8 cellular contexts compared by ENCODE assay signal in genomic region chr5:73213566-73213998, GRCh38. TPM values are rescaled to one million over a fixed set of nuclear protein-coding genes. Genes with fewer than 3 reads are reported as not detected.
DNase-seq lines count a peak whose midpoint lies in the region; ATAC-seq and TF ChIP-seq lines count a peak whose summit lies in the region.

No MANE protein-coding gene starts in this region.

- no peaks in the 10 kb centered on the region for H3K36me3 ChIP-seq in hepatocyte (replicated peaks; ENCODE audit: insufficient read depth, low read depth)

- H3K79me2 ChIP-seq in hepatocyte, result no peaks in the 10 kb centered on the region

- H3K4me2 ChIP-seq in hepatocyte, result no peak overlapping the region

- TF ChIP-seq CTCF in epithelial cell of proximal tubule (conservative IDR thresholded peaks at IDR 0.05; ENCODE audit: low read depth, low read length) (no peak), hepatocyte (IDR thresholded peaks at IDR 0.05; ENCODE audit: poor library complexity) (no peak)

- H2AFZ ChIP-seq in hepatocyte, result no peak overlapping the region

- WGBS in hepatocyte (ENCODE audit: low lambda C conversion rate, missing lambda C conversion rate), result 46% methylated on average over 6 of the region's 6 CpGs

- ATAC-seq in GM18867 (IDR thresholded peaks at IDR 0.05; ENCODE audit: unreplicated experiment) (peak; percentile 70), GM21423 (IDR thresholded peaks at IDR 0.05; ENCODE audit: unreplicated experiment) (no peak)

- no peaks in the 10 kb centered on the region for H3K9me2 ChIP-seq in hepatocyte (replicated peaks; ENCODE audit: insufficient read depth)

- peak; percentile 58 for DNase-seq in AG08395 (ENCODE audit: low spot score)
- DNase-seq in LHCN-M2 (ENCODE audit: low read depth), result peak; percentile 85
- peak; percentile 65 for DNase-seq in epithelial cell of proximal tubule (ENCODE audit: low read depth)
- no peak for DNase-seq in NCI-H2171 treated with DMSO at 0.1 percent for 48 hours (lab: John Stamatoyannopoulos, UW)
- no peak for DNase-seq in hepatocyte (ENCODE audit: low spot score)
- no peak for DNase-seq in nucleus accumbens (lab: John Stamatoyannopoulos, UW)

- H3K27ac ChIP-seq in hepatocyte, result no peak overlapping the region

- H3K9me3 ChIP-seq in hepatocyte (ENCODE audit: low read depth), result no peaks in the 10 kb centered on the region

- peak overlapping the region; percentile 24 for H3K4me3 ChIP-seq in epithelial cell of proximal tubule (ENCODE audit: low read depth, low read length)
- no peak overlapping the region for H3K4me3 ChIP-seq in hepatocyte

- peaks cover 6% of the 10 kb centered on the region for H3K4me1 ChIP-seq in hepatocyte (ENCODE audit: insufficient read depth)

- H4K20me1 ChIP-seq in hepatocyte (ENCODE audit: insufficient read depth, poor library complexity, severe bottlenecking), result no peaks in the 10 kb centered on the region

- peaks cover 55% of the 10 kb centered on the region for H3K27me3 ChIP-seq in hepatocyte

RNA-seq across cellular contexts. Expression of gene TMEM174, which starts 40.6 kb away (rescaled TPM):
- not detected in 2 replicates for total RNA-seq in LHCN-M2 (2014; rRNA removed)
- not detected for polyA plus RNA-seq in LHCN-M2 (2012)
- not detected in 2 replicates for total RNA-seq in epithelial cell of proximal tubule
- not detected in 2 replicates for total RNA-seq in hepatocyte
- not detected in 2 replicates for polyA plus RNA-seq in hepatocyte

Comparison
In these comparisons a context has a peak if more than half of its experiments do, and no peak if none do; other contexts are left out.
1. DNase-seq: peak in AG08395 (single experiment), LHCN-M2 (single experiment) and epithelial cell of proximal tubule (single experiment); none in NCI-H2171 treated with DMSO at 0.1 percent for 48 hours (single experiment), hepatocyte (single experiment) and nucleus accumbens (0 of 56).